ENCODE assay signal across 19 cellular contexts in the genomic region with DNA sequence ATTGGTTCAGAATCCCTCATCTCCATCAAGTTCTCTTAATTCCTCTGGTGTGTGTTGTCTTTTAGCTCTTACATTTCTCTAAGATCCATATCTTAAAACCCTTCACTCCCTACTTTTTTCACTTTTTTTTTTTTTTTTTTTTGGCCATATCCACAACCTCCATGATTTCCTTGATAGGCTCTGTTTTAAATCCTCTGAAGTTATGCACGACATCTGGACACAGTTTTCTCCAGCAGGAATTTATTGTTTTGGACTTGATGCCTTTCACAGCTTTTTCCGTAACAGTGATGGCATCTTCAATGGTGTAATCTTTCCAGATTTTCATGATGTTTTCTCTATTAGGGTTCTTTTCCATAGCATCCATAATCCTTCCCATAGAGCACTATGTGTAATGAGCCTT. TPM values are rescaled to one million over a fixed set of nuclear protein-coding genes. Genes with fewer than 3 reads are reported as not detected.
A peak's percentile ranks its signal among the peaks of the same experiment; 100 is the strongest.
DNase-seq lines count a peak whose midpoint lies in the region; ATAC-seq and TF ChIP-seq lines count a peak whose summit lies in the region.
"Had no signal": no experiment of that assay in that cellular context is flagged by ENCODE, and none has a peak within 500 bp of the region (broad histone marks: within the 10 kb centered on the region; RNA-seq: fewer than 3 reads in every experiment).

No MANE protein-coding gene starts in this region.

- H3K27me3 ChIP-seq in naive thymus-derived CD4-positive, alpha-beta T cell (ENCODE audit: control insufficient read depth in 2 of 2, insufficient read depth in 2 of 2, low read length in 2 of 2) = no peaks in the 10 kb centered on the region
- H3K27me3 ChIP-seq: neutrophil had no signal

- peak overlapping the region; percentile 54 for H3K27ac Mint-ChIP-seq in central memory CD8-positive, alpha-beta T cell (ENCODE audit: low read depth)
- no peak overlapping the region for H3K27ac Mint-ChIP-seq in neural crest cell (ENCODE audit: unreplicated experiment)
- no peak overlapping the region for H3K27ac Mint-ChIP-seq in activated CD4-positive, alpha-beta memory T cell treated with anti-CD3 and anti-CD28 coated beads for 36 hours
- H3K27ac Mint-ChIP-seq in naive thymus-derived CD4-positive, alpha-beta T cell = peak overlapping the region in 1 of 9 donors; percentile 28

- no peak for TF ChIP-seq CTCF in AG10803 (conservative IDR thresholded peaks at IDR 0.05; ENCODE audit: low read length)
- no peak for TF ChIP-seq CTCF in neural crest cell (conservative IDR thresholded peaks at IDR 0.05)

- POLR2A ChIA-PET in activated CD4-positive, alpha-beta memory T cell treated with anti-CD3 and anti-CD28 coated beads for 36 hours (lab: Charles Lee) = no interaction called here
- POLR2A ChIA-PET in naive thymus-derived CD4-positive, alpha-beta T cell (lab: Charles Lee) = interaction anchor here (0.6 kb wide), 1 partner anchor 30 kb away, joined by 5 read pairs; no protein-coding TSS in a partner anchor

- CTCF ChIA-PET in activated CD4-positive, alpha-beta memory T cell treated with anti-CD3 and anti-CD28 coated beads for 36 hours (lab: Charles Lee) = interaction anchor here (0.7 kb wide), 1 partner anchor 13 kb away, joined by 4 read pairs; no protein-coding TSS in a partner anchor
- CTCF ChIA-PET in naive thymus-derived CD4-positive, alpha-beta T cell (lab: Charles Lee) = interaction anchor here (0.6 kb wide), 3 partner anchors 14 to 1438 kb away, joined by 3 to 4 read pairs (median 4); no protein-coding TSS in a partner anchor

- H3K4me1 Mint-ChIP-seq in central memory CD8-positive, alpha-beta T cell = peaks cover 38% of the 10 kb centered on the region
- peaks cover 43% of the 10 kb centered on the region for H3K4me1 Mint-ChIP-seq in neural crest cell
- H3K4me1 Mint-ChIP-seq in activated CD4-positive, alpha-beta memory T cell treated with anti-CD3 and anti-CD28 coated beads for 36 hours (ENCODE audit: low read depth) = peaks cover 56% of the 10 kb centered on the region
- H3K4me1 Mint-ChIP-seq in naive thymus-derived CD4-positive, alpha-beta T cell = peaks cover 48 to 76% (median 67%) of the 10 kb centered on the region in 7 donors

- intact Hi-C loops in activated CD4-positive, alpha-beta memory T cell treated with anti-CD3 and anti-CD28 coated beads for 36 hours (cut with micrococcal nuclease) = no loop called here
- intact Hi-C loops in naive thymus-derived CD4-positive, alpha-beta T cell (cut with micrococcal nuclease) = no loop called here

- H3K9me3 Mint-ChIP-seq in central memory CD8-positive, alpha-beta T cell = no peaks in the 10 kb centered on the region
- H3K9me3 Mint-ChIP-seq in neural crest cell = no peaks in the 10 kb centered on the region
- H3K9me3 Mint-ChIP-seq in activated CD4-positive, alpha-beta memory T cell treated with anti-CD3 and anti-CD28 coated beads for 36 hours = no peaks in the 10 kb centered on the region
- peaks cover 0 to 2% (median 0%) of the 10 kb centered on the region in 11 donors for H3K9me3 Mint-ChIP-seq in naive thymus-derived CD4-positive, alpha-beta T cell
- H3K9me3 Mint-ChIP-seq: T-cell had no signal

- H3K4me3 Mint-ChIP-seq in central memory CD8-positive, alpha-beta T cell = no peak overlapping the region
- H3K4me3 Mint-ChIP-seq in neural crest cell = peak overlapping the region; percentile 24
- no peak overlapping the region for H3K4me3 Mint-ChIP-seq in activated CD4-positive, alpha-beta memory T cell treated with anti-CD3 and anti-CD28 coated beads for 36 hours
- H3K4me3 Mint-ChIP-seq in naive thymus-derived CD4-positive, alpha-beta T cell = peak overlapping the region in 3 of 10 donors; percentile 2 to 42 (median 22)
- H3K4me3 Mint-ChIP-seq: T-cell had no signal

- no peak overlapping the region for H3K27ac ChIP-seq in naive thymus-derived CD4-positive, alpha-beta T cell (ENCODE audit: low read depth, low read length)
- H3K27ac ChIP-seq: KMS-11, neutrophil had no signal

- peaks cover 6% of the 10 kb centered on the region for H3K36me3 Mint-ChIP-seq in central memory CD8-positive, alpha-beta T cell (ENCODE audit: insufficient read depth)
- peaks cover 6% of the 10 kb centered on the region for H3K36me3 Mint-ChIP-seq in neural crest cell (ENCODE audit: low read depth)
- peaks cover 10% of the 10 kb centered on the region for H3K36me3 Mint-ChIP-seq in activated CD4-positive, alpha-beta memory T cell treated with anti-CD3 and anti-CD28 coated beads for 36 hours
- peaks cover 0 to 13% (median 9%) of the 10 kb centered on the region in 5 donors for H3K36me3 Mint-ChIP-seq in naive thymus-derived CD4-positive, alpha-beta T cell

- ATAC-seq in central memory CD8-positive, alpha-beta T cell (replicated peaks; ENCODE audit: extremely low read depth, poor library complexity, severe bottlenecking) = no peak
- no peak for ATAC-seq in GM19395 (IDR thresholded peaks at IDR 0.05; ENCODE audit: unreplicated experiment)
- ATAC-seq in naive thymus-derived CD4-positive, alpha-beta T cell = no peak
- ATAC-seq: PC-3, sciatic nerve, T-cell had no signal

- no peaks in the 10 kb centered on the region for H3K9me3 ChIP-seq in naive thymus-derived CD4-positive, alpha-beta T cell (ENCODE audit: control insufficient read depth in 2 of 3, low read length in 3 of 3)
- H3K9me3 ChIP-seq: neutrophil had no signal

- DNase-seq in AG10803 (ENCODE audit: low read depth) (peak; percentile 81), GM04504 (ENCODE audit: low read depth) (peak; percentile 62), neural crest cell (ENCODE audit: low read depth, low spot score) (no peak), MV-4-11 (lab: John Stamatoyannopoulos, UW) (no peak)
- DNase-seq in central memory CD8-positive, alpha-beta T cell (ENCODE audit: low spot score in 2 of 2) = no peak
- DNase-seq in activated CD4-positive, alpha-beta memory T cell treated with anti-CD3 and anti-CD28 coated beads for 36 hours = no peak
- DNase-seq in naive thymus-derived CD4-positive, alpha-beta T cell = no peak
- DNase-seq: activated CD4-positive, CD25-positive, alpha-beta regulatory T cell treated with anti-CD3 and anti-CD28 coated beads, Interleukin-2, amount 50 U/mL, for 72 hours; DMS153; H9; NCI-H187 treated with DMSO at 0.1 percent for 48 hours; NCI-H510A; PC-3; stimulated activated naive CD4-positive, alpha-beta T cell; T-cell had no signal

- H3K4me3 ChIP-seq in AG10803 (ENCODE audit: low read length) = no peak overlapping the region
- no peak overlapping the region for H3K4me3 ChIP-seq in naive thymus-derived CD4-positive, alpha-beta T cell (ENCODE audit: low read length)

- peaks cover 6 to 28% of the 10 kb centered on the region in 2 donors for H3K4me1 ChIP-seq in naive thymus-derived CD4-positive, alpha-beta T cell (ENCODE audit: control insufficient read depth in 2 of 2, insufficient read depth in 2 of 2, low read length in 2 of 2)

- no peaks in the 10 kb centered on the region for H3K36me3 ChIP-seq in naive thymus-derived CD4-positive, alpha-beta T cell (ENCODE audit: control insufficient read depth in 2 of 3, insufficient read depth in 3 of 3, low read length in 3 of 3)
- H3K36me3 ChIP-seq: neutrophil had no signal

- no peaks in the 10 kb centered on the region for H3K27me3 Mint-ChIP-seq in central memory CD8-positive, alpha-beta T cell
- H3K27me3 Mint-ChIP-seq in neural crest cell (ENCODE audit: low read depth) = no peaks in the 10 kb centered on the region
- H3K27me3 Mint-ChIP-seq in activated CD4-positive, alpha-beta memory T cell treated with anti-CD3 and anti-CD28 coated beads for 36 hours = no peaks in the 10 kb centered on the region
- H3K27me3 Mint-ChIP-seq in naive thymus-derived CD4-positive, alpha-beta T cell = no peaks in the 10 kb centered on the region
- H3K27me3 Mint-ChIP-seq: T-cell had no signal

RNA-seq across cellular contexts. Expression of a gene that starts 57.0 kb away (rescaled TPM):
- total RNA-seq in neural crest cell = 23.9 and 25.7 TPM in 2 replicates
- 10 to 100 TPM; 72.0 to 81.8 TPM for total RNA-seq in activated CD4-positive, alpha-beta memory T cell treated with anti-CD3 and anti-CD28 coated beads for 36 hours
- 100 to 1,000 TPM in 1 of 5 experiments, 10 to 100 TPM in 4; 75.0 to 115 (median 89.2) TPM for total RNA-seq in naive thymus-derived CD4-positive, alpha-beta T cell
- 10 to 100 TPM; 20.3 to 28.4 TPM for polyA plus RNA-seq in naive thymus-derived CD4-positive, alpha-beta T cell

Comparison
In these comparisons a context has a peak if more than half of its experiments do, and no peak if none do; other contexts are left out.
1. DNase-seq: peak in AG10803 (single experiment) and GM04504 (single experiment); none in central memory CD8-positive, alpha-beta T cell (0 of 2), neural crest cell (single experiment), MV-4-11 (single experiment), activated CD4-positive, alpha-beta memory T cell treated with anti-CD3 and anti-CD28 coated beads for 36 hours (single experiment) and naive thymus-derived CD4-positive, alpha-beta T cell (0 of 9).